28 cellular contexts compared by ENCODE assay signal in genomic region chr18:35432565-35433001, GRCh38. TPM values are rescaled to one million over a fixed set of nuclear protein-coding genes. Genes with fewer than 3 reads are reported as not detected.
DNase-seq lines count a peak whose midpoint lies in the region; ATAC-seq, FAIRE-seq and TF ChIP-seq lines count a peak whose summit lies in the region.
"Had no signal": no experiment of that assay in that cellular context is flagged by ENCODE, and none has a peak within 500 bp of the region (broad histone marks: within the 10 kb centered on the region; RNA-seq: fewer than 3 reads in every experiment).

No MANE protein-coding gene starts in this region.

- peak overlapping the region; percentile 33 to 68; a peak in 4 of 6 replicates for H3K27ac ChIP-seq in A549
- H3K27ac ChIP-seq: cardiac muscle cell, pancreas, thoracic aorta, uterus had no signal

- no peak for ATAC-seq in A549
- peak; percentile 44 to 63 for ATAC-seq in left cardiac atrium
- ATAC-seq in left lobe of liver: no peak
- ATAC-seq: pancreas, SK-N-SH treated with all-trans-retinoic acid at 6 μM for 48 hours had no signal

- WGBS in A549 (ENCODE audit: missing lambda C conversion rate): 72% methylated on average over 1 of the region's 1 CpG

- POLR2A ChIA-PET in A549 (lab: Yijun Ruan, JAX) (no interaction called here), BJ (lab: Charles Lee) (no interaction called here)

- intact Hi-C loops in left cardiac atrium (cut with DNase I): no loop called here

- no peak for TF ChIP-seq POLR2A in A549 (IDR thresholded peaks at IDR 0.05; ENCODE audit: low read length)

- TF ChIP-seq CTCF in A549 (IDR thresholded peaks at IDR 0.05) (no peak), BJ (IDR thresholded peaks at IDR 0.05; ENCODE audit: insufficient read depth, low read depth, low read length) (no peak), astrocyte of the spinal cord (IDR thresholded peaks at IDR 0.05; ENCODE audit: low read depth, low read length) (no peak), GM10266 (IDR thresholded peaks at IDR 0.05; ENCODE audit: control insufficient read depth, insufficient read depth, low read depth, missing control alignments) (no peak), GM13976 (IDR thresholded peaks at IDR 0.05; ENCODE audit: borderline replicate concordance, control extremely low read depth, extremely low read depth, insufficient read depth, missing control alignments) (no peak)

- TF ChIP-seq EP300 in A549 (IDR thresholded peaks at IDR 0.05): no peak

- in situ Hi-C loops in astrocyte of the spinal cord (cut with HindIII; ENCODE audit: low sequenced_read_pairs) (no loop called here), GM13976 (cut with MboI; ENCODE audit: low sequenced_read_pairs, unreplicated experiment) (no loop called here)

- peaks cover 30% of the 10 kb centered on the region for H3K4me1 ChIP-seq in A549
- H3K4me1 ChIP-seq: pancreas, uterus had no signal

- FAIRE-seq in A549 (lab: Jason Lieb, UNC): no peak
- FAIRE-seq in HTR-8/SVneo (lab: Jason Lieb, UNC): no peak
- FAIRE-seq: endometrium, GM18507, pancreas had no signal

- H3K4me2 ChIP-seq in A549: no peak overlapping the region

- TF ChIP-seq RAD21 in A549 (conservative IDR thresholded peaks at IDR 0.05 in 1 of 2, IDR thresholded peaks at IDR 0.05 in 1 of 2): no peak

- CTCF ChIA-PET in A549 (lab: Yijun Ruan, JAX): interaction anchor here (1.0 kb wide), 1 partner anchor 20 kb away, joined by 3 read pairs; no protein-coding TSS in a partner anchor
- CTCF ChIA-PET in BJ (lab: Yijun Ruan, JAX): no interaction called here

- no peak for DNase-seq in A549 (ENCODE audit: low read depth in 1 of 2, low spot score in 1 of 2)
- DNase-seq in BJ (ENCODE audit: low read depth): peak; percentile 34
- peak; percentile 24 for DNase-seq in astrocyte of the spinal cord (ENCODE audit: low read depth, low spot score)
- no peak for DNase-seq in left cardiac atrium
- DNase-seq in HTR-8/SVneo (ENCODE audit: insufficient read length, low spot score): no peak
- no peak for DNase-seq in GM10266 (ENCODE audit: extremely low spot score)
- DNase-seq in GM13976 (ENCODE audit: low spot score): no peak
- DNase-seq in left lobe of liver (ENCODE audit: low spot score): no peak
- DNase-seq: activated CD4-positive, alpha-beta T cell treated with anti-CD3 and anti-CD28 coated beads for 48 hours; activated T-cell treated with anti-CD3 and anti-CD28 coated beads, Interleukin-2, amount 50 U/mL, for 24 hours; amniotic stem cell; CD4-positive, alpha-beta T cell; dermis blood vessel endothelial cell; KBM-7; NCI-H1436 treated with DMSO at 0.1 percent for 48 hours; NCI-H510A treated with DMSO at 0.1 percent for 48 hours; pancreas; right cardiac atrium; stimulated activated CD4-positive, alpha-beta T cell treated with anti-CD3 and anti-CD28 coated beads, Interleukin-4, amount 100 ng/mL, for 4 hours; stimulated activated naive CD4-positive, alpha-beta T cell; T-helper 2 cell; uterus had no signal

- H3K4me3 ChIP-seq in A549 (no peak overlapping the region), BJ (ENCODE audit: low read depth, low read length) (no peak overlapping the region), astrocyte of the spinal cord (ENCODE audit: low read depth, low read length) (no peak overlapping the region)
- H3K4me3 ChIP-seq: cardiac muscle cell, pancreas, thoracic aorta, uterus had no signal

- H3K36me3 ChIP-seq in BJ (ENCODE audit: control insufficient read depth, insufficient read depth, low read length): no peaks in the 10 kb centered on the region
- H3K36me3 ChIP-seq: cardiac muscle cell, pancreas, thoracic aorta, uterus had no signal

- no peaks in the 10 kb centered on the region for H3K9me3 ChIP-seq in A549
- H3K9me3 ChIP-seq: pancreas, uterus had no signal

- no peaks in the 10 kb centered on the region for H3K27me3 ChIP-seq in BJ (ENCODE audit: control insufficient read depth, insufficient read depth, low read length)
- H3K27me3 ChIP-seq: cardiac muscle cell, pancreas, uterus had no signal

TF ChIP-seq in A549, 52 proteins besides CTCF, POLR2A, EP300 and RAD21:
- no peak for TF ChIP-seq ZNF302 (CRISPR knock-in tag; IDR thresholded peaks at IDR 0.05)

RNA-seq across cellular contexts. Expression of gene ZNF396, which starts 55.4 kb away (rescaled TPM):
- 1.1 and 1.3 TPM in 2 replicates for polyA plus RNA-seq in A549 (2011; rRNA removed)
- 0.16 and 0.18 TPM in 2 replicates for polyA plus RNA-seq in A549 (2012; cell fraction: cytosol; rRNA removed)
- 0.29 and 0.31 TPM in 2 replicates for polyA plus RNA-seq in A549 (2012; cell fraction: nucleus; rRNA removed)
- polyA plus RNA-seq in A549 (2017; fragmentation: RNase III; extraction: RNeasy Plus Mini Kit Qiagen cat#74134 plus additional on column Dnase treatment): 0.76 to 1.1 TPM (median 0.94 TPM) in 3 replicates
- 1.2 and 1.3 TPM in 2 replicates for polyA minus RNA-seq in A549 (2011; rRNA and poly(A)+ RNA removed)
- polyA plus RNA-seq in BJ (2011; rRNA removed): 0.60 and 0.86 TPM in 2 replicates
- 0.57 and 0.72 TPM in 2 replicates for polyA minus RNA-seq in BJ (2011; rRNA and poly(A)+ RNA removed)
- total RNA-seq in left cardiac atrium: 1 to 10 TPM in 1 of 2 donors, under 1 TPM in 1; 0.97 to 1.0 TPM
- total RNA-seq in left lobe of liver: 1.2 TPM
- total RNA-seq: HT-29 had no signal

Comparison
In these comparisons a context has a peak if more than half of its experiments do, and no peak if none do; other contexts are left out.
1. ATAC-seq: peak in left cardiac atrium (2 of 2); none in A549 (0 of 2) and left lobe of liver (single experiment).
2. DNase-seq: peak in BJ (single experiment) and astrocyte of the spinal cord (single experiment); none in A549 (0 of 2), left cardiac atrium (single experiment), HTR-8/SVneo (single experiment), GM10266 (single experiment), GM13976 (single experiment) and left lobe of liver (single experiment).